In genomic region chr19:35305181-35305580, GRCh38 we compare ENCODE assay signal across 1 cellular context.
TF ChIP-seq lines count a peak whose summit lies in the region.

No MANE protein-coding gene starts in this region.

TF ChIP-seq in K562, 482 proteins besides CTCF, POLR2A, EP300 and RAD21:
- TF ChIP-seq CXXC5 (CRISPR knock-in tag; IDR thresholded peaks at IDR 0.05), result 0 out of 2 replicates have a peak, but pooled peaks have one; percentile 16
- TF ChIP-seq E2F1 (CRISPR knock-in tag; IDR thresholded peaks at IDR 0.05), result no peak
- no peak for TF ChIP-seq MYC (IDR thresholded peaks at IDR 0.05; ENCODE audit: low read depth, low read length)
- no peak for TF ChIP-seq MYC (CRISPR knock-in tag; IDR thresholded peaks at IDR 0.05; ENCODE audit: borderline replicate concordance, low read depth)
- TF ChIP-seq MEF2A (IDR thresholded peaks at IDR 0.05; ENCODE audit: control insufficient read depth, low read depth, low read length), result no peak
- 0 out of 2 replicates have a peak, but pooled peaks have one; percentile 1 for TF ChIP-seq ZNF407 (IDR thresholded peaks at IDR 0.05; ENCODE audit: low read depth)
- TF ChIP-seq, protein P1, sequence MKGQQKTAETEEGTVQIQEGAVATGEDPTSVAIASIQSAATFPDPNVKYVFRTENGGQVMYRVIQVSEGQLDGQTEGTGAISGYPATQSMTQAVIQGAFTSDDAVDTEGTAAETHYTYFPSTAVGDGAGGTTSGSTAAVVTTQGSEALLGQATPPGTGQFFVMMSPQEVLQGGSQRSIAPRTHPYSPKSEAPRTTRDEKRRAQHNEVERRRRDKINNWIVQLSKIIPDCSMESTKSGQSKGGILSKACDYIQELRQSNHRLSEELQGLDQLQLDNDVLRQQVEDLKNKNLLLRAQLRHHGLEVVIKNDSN (CRISPR knock-in tag; IDR thresholded peaks at IDR 0.05), result peak; percentile 29; the same call in 1 of the 2 replicates
- TF ChIP-seq ZNF644 (tag; IDR thresholded peaks at IDR 0.05; ENCODE audit: low read depth), result 0 out of 2 replicates have a peak, but pooled peaks have one; percentile 27
- TF ChIP-seq ASH1L (IDR thresholded peaks at IDR 0.05; ENCODE audit: borderline replicate concordance, low read depth, partially characterized antibody), result no peak
- TF ChIP-seq, protein P2, sequence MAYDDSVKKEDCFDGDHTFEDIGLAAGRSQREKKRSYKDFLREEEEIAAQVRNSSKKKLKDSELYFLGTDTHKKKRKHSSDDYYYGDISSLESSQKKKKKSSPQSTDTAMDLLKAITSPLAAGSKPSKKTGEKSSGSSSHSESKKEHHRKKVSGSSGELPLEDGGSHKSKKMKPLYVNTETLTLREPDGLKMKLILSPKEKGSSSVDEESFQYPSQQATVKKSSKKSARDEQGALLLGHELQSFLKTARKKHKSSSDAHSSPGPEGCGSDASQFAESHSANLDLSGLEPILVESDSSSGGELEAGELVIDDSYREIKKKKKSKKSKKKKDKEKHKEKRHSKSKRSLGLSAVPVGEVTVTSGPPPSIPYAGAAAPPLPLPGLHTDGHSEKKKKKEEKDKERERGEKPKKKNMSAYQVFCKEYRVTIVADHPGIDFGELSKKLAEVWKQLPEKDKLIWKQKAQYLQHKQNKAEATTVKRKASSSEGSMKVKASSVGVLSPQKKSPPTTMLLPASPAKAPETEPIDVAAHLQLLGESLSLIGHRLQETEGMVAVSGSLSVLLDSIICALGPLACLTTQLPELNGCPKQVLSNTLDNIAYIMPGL (CRISPR knock-in tag; IDR thresholded peaks at IDR 0.05), result 0 out of 2 replicates have a peak, but pooled peaks have one; percentile 56
- no peak for TF ChIP-seq POU5F1 (IDR thresholded peaks at IDR 0.05; ENCODE audit: borderline replicate concordance, low read depth, low read length, partially characterized antibody)
